34 cellular contexts compared by ENCODE assay signal in the genomic region with DNA sequence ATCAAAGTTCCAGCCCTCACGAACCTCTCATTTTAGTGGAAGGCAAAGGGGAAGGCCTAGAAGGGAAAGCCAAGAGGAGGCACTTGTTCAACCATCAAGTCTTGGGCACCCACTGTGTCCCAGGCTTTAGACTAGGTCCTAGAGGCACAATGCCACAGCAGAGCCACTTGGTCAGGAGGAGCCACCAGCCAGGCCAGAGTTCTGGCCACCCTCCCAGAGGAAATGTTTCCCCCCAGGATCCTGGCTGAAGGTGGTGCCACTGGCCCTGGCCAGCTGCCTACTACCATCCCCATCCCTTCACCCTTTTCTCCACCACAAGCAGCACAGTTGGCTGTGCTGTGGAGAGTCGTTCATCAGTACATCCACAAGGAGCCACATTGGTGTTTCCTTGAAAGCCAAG. TPM values are rescaled to one million over a fixed set of nuclear protein-coding genes. Genes with fewer than 3 reads are reported as not detected.
"Had no signal": no experiment of that assay in that cellular context is flagged by ENCODE, and none has a peak within 500 bp of the region (broad histone marks: within the 10 kb centered on the region; RNA-seq: fewer than 3 reads in every experiment).

No MANE protein-coding gene starts in this region.

- DNase-seq: activated effector memory CD4-positive, alpha-beta T cell treated with anti-CD3 and anti-CD28 coated beads, Interleukin-2, amount 50 U/mL, for 16 hours; activated effector memory CD4-positive, alpha-beta T cell treated with Interleukin-2 at 50 U/mL for 16 hours; activated gamma-delta T cell; activated gamma-delta T cell treated with Interleukin-2 at 50 U/mL for 16 hours; activated naive CD4-positive, alpha-beta T cell; activated naive CD4-positive, alpha-beta T cell treated with anti-CD3 and anti-CD28 coated beads for 36 hours; activated naive CD4-positive, alpha-beta T cell treated with anti-CD3 and anti-CD28 coated beads, Interleukin-2, amount 10 ng/mL, durations not matched to agents 7 days and 5 days; activated naive CD4-positive, alpha-beta T cell treated with anti-CD3 and anti-CD28 coated beads, Interleukin-2, amount 50 U/mL, for 16 hours; activated naive CD4-positive, alpha-beta T cell treated with Interleukin-2 at 50 U/mL for 16 hours; activated naive CD8-positive, alpha-beta T cell treated with anti-CD3 and anti-CD28 coated beads for 36 hours; activated naive CD8-positive, alpha-beta T cell treated with anti-CD3 and anti-CD28 coated beads, Interleukin-2, amount 10 ng/mL, durations not matched to agents 7 days and 5 days; activated naive CD8-positive, alpha-beta T cell treated with anti-CD3 and anti-CD28 coated beads, Interleukin-2, amount 50 U/mL, for 24 hours; activated T-cell treated with anti-CD3 and anti-CD28 coated beads, Interleukin-2, amount 50 U/mL, for 1 hour; activated T-cell treated with anti-CD3 and anti-CD28 coated beads, Interleukin-2, amount 50 U/mL, for 24 hours; activated T-cell treated with anti-CD3 and anti-CD28 coated beads, Interleukin-2, amount 50 U/mL, for 4 hours; activated T-cell treated with anti-CD3 and anti-CD28 coated beads, Interleukin-2, amount 50 U/mL, for 48 hours; activated T-cell treated with anti-CD3 and anti-CD28 coated beads, Interleukin-2, amount 50 U/mL, for 72 hours; adrenal gland; amniotic stem cell; amygdala; anterior cingulate cortex; aorta; body of pancreas; brain microvascular endothelial cell; central memory CD4-positive, alpha-beta T cell; cerebellar nuclear complex had no signal

- H3K4me3 ChIP-seq: adrenal gland, ascending aorta, body of pancreas, breast epithelium, cardiac muscle cell had no signal

- H3K36me3 ChIP-seq: adrenal gland, ascending aorta, brain microvascular endothelial cell, breast epithelium, cardiac muscle cell had no signal

- H3K27ac ChIP-seq: adrenal gland, ascending aorta, body of pancreas, brain microvascular endothelial cell, breast epithelium, cardiac muscle cell had no signal

- H3K4me1 ChIP-seq: adrenal gland, body of pancreas, breast epithelium had no signal

- H3K9me3 ChIP-seq: adrenal gland, ascending aorta, body of pancreas had no signal

- ATAC-seq: activated naive CD4-positive, alpha-beta T cell treated with anti-CD3 and anti-CD28 coated beads, Interleukin-2, amount 50 U/mL, for 72 hours; activated naive CD8-positive, alpha-beta T cell treated with anti-CD3 and anti-CD28 coated beads, Interleukin-2, amount 50 U/mL, for 24 hours; activated T-cell treated with anti-CD3 and anti-CD28 coated beads, Interleukin-2, amount 50 U/mL, for 4 hours; activated T-cell treated with anti-CD3 and anti-CD28 coated beads, Interleukin-2, amount 50 U/mL, for 72 hours; activated T-helper 17 cell treated with anti-CD3 and anti-CD28 coated beads, Interleukin-2, amount 50 U/mL, for 72 hours; body of pancreas had no signal

- H3K27me3 ChIP-seq: adrenal gland, ascending aorta, body of pancreas, brain microvascular endothelial cell, cardiac muscle cell had no signal

RNA-seq across cellular contexts. Expression of a gene that starts 34.3 kb away (rescaled TPM):
- total RNA-seq: astrocyte, bronchial epithelial cell, cardiac muscle cell, chondrocyte had no signal
- polyA plus RNA-seq: cardiac muscle cell had no signal

RNA-seq across cellular contexts. Expression of a gene that starts 49.7 kb away (rescaled TPM):
- total RNA-seq: body of pancreas had no signal
